ENCODE assay signal across 28 cellular contexts in genomic region chr6:74518035-74518434, GRCh38.
"Had no signal": no experiment of that assay in that cellular context is flagged by ENCODE, and none has a peak within 500 bp of the region (broad histone marks: within the 10 kb centered on the region; RNA-seq: fewer than 3 reads in every experiment).

No MANE protein-coding gene starts in this region.

- ATAC-seq: stimulated activated effector memory CD8-positive, alpha-beta T cell treated with anti-CD3 and anti-CD28 coated beads, Interleukin-12 subunit alpha, Interleukin-12 subunit beta, amount 100 ng/mL, for 72 hours; stimulated activated memory B cell treated with anti-CD40 and anti-IgM and Interleukin-4, amounts not matched to agents 10 μg/mL and 1 μg/mL and 100 μg/mL, for 72 hours; stimulated activated naive B cell treated with anti-CD40 and anti-IgM and Interleukin-4, amounts not matched to agents 10 μg/mL and 1 μg/mL and 100 μg/mL, for 72 hours; stimulated activated naive CD8-positive, alpha-beta T cell treated with anti-CD3 and anti-CD28 coated beads, Interleukin-15, amount 100 ng/mL, for 72 hours; stimulated activated naive CD8-positive, alpha-beta T cell treated with anti-CD3 and anti-CD28 coated beads, Interleukin-15, Interleukin-2, amounts not matched to agents 100 U/mL and 50 U/mL, for 24 hours; upper lobe of right lung had no signal

- H3K27me3 ChIP-seq: stomach, suprapubic skin, testis, thyroid gland, tibial artery, tibial nerve, transverse colon, upper lobe of left lung, upper lobe of right lung, uterus, vagina had no signal

- H3K27me3 Mint-ChIP-seq: stimulated activated memory B cell treated with anti-CD40 and anti-IgM and Interleukin-4, amounts not matched to agents 10 μg/mL and 1 μg/mL and 100 μg/mL, for 72 hours; stimulated activated naive B cell treated with anti-CD40 and anti-IgM and Interleukin-4, amounts not matched to agents 10 μg/mL and 1 μg/mL and 100 μg/mL, for 72 hours; stimulated activated naive CD8-positive, alpha-beta T cell treated with anti-CD3 and anti-CD28 coated beads, Interleukin-15, amount 100 ng/mL, for 72 hours; stimulated activated naive CD8-positive, alpha-beta T cell treated with anti-CD3 and anti-CD28 coated beads, Interleukin-15, Interleukin-2, amounts not matched to agents 100 ng/mL and 50 ng/mL, for 24 hours; type B pancreatic cell had no signal

- H3K4me3 ChIP-seq: stomach, suprapubic skin, testis, thoracic aorta, thyroid gland, tibial artery, tibial nerve, transverse colon, upper lobe of left lung, upper lobe of right lung, uterus, vagina had no signal

- DNase-seq: stimulated activated CD4-positive, alpha-beta T cell treated with anti-CD3 and anti-CD28 coated beads, Interleukin-2, amount 100 ng/mL, for 48 hours; stimulated activated CD4-positive, alpha-beta T cell treated with anti-CD3 and anti-CD28 coated beads, Interleukin-4, amount 100 ng/mL, for 1 hour; stimulated activated CD4-positive, alpha-beta T cell treated with anti-CD3 and anti-CD28 coated beads, Interleukin-4, amount 100 ng/mL, for 24 hours; stimulated activated CD4-positive, alpha-beta T cell treated with anti-CD3 and anti-CD28 coated beads, Interleukin-4, amount 100 ng/mL, for 4 hours; stimulated activated CD8-positive, alpha-beta memory T cell treated with anti-CD3 and anti-CD28 coated beads, Interleukin-4, amount 100 ng/mL, for 48 hours; stimulated activated naive B cell treated with anti-CD40 and anti-IgM and Interleukin-4, amounts not matched to agents 10 μg/mL and 1 μg/mL and 100 μg/mL, for 72 hours; stimulated activated naive CD4-positive, alpha-beta T cell; stimulated activated naive CD4-positive, alpha-beta T cell treated with Interleukin-2 at 50 U/mL for 16 hours; stimulated activated naive CD8-positive, alpha-beta T cell treated with anti-CD3 and anti-CD28 coated beads, Interleukin-15, amount 100 ng/mL, for 72 hours; stimulated activated naive CD8-positive, alpha-beta T cell treated with anti-CD3 and anti-CD28 coated beads, Interleukin-15, Interleukin-2, amounts not matched to agents 100 U/mL and 50 U/mL, for 24 hours; stomach; substantia nigra; testis; thyroid gland; tibial artery; transverse colon; trophoblast cell; upper lobe of left lung; upper lobe of right lung; uterus had no signal

- H3K36me3 Mint-ChIP-seq: stimulated activated effector memory CD8-positive, alpha-beta T cell treated with anti-CD3 and anti-CD28 coated beads, Interleukin-12 subunit alpha, Interleukin-12 subunit beta, amount 100 ng/mL, for 72 hours; stimulated activated memory B cell treated with anti-CD40 and anti-IgM and Interleukin-4, amounts not matched to agents 10 μg/mL and 1 μg/mL and 100 μg/mL, for 72 hours; stimulated activated naive B cell treated with anti-CD40 and anti-IgM and Interleukin-4, amounts not matched to agents 10 μg/mL and 1 μg/mL and 100 μg/mL, for 72 hours; type B pancreatic cell had no signal

- H3K9me3 ChIP-seq: testis, thoracic aorta, thyroid gland, transverse colon, upper lobe of right lung, uterus, vagina had no signal

- H3K27ac ChIP-seq: stomach, suprapubic skin, testis, thoracic aorta, thyroid gland, tibial artery, tibial nerve, transverse colon, upper lobe of left lung, upper lobe of right lung, uterus, vagina had no signal

- H3K27ac Mint-ChIP-seq: stimulated activated effector memory CD8-positive, alpha-beta T cell treated with anti-CD3 and anti-CD28 coated beads, Interleukin-12 subunit alpha, Interleukin-12 subunit beta, amount 100 ng/mL, for 72 hours; stimulated activated memory B cell treated with anti-CD40 and anti-IgM and Interleukin-4, amounts not matched to agents 10 μg/mL and 1 μg/mL and 100 μg/mL, for 72 hours; stimulated activated naive B cell treated with anti-CD40 and anti-IgM and Interleukin-4, amounts not matched to agents 10 μg/mL and 1 μg/mL and 100 μg/mL, for 72 hours; stimulated activated naive CD8-positive, alpha-beta T cell treated with anti-CD3 and anti-CD28 coated beads, Interleukin-15, amount 100 ng/mL, for 72 hours; stimulated activated naive CD8-positive, alpha-beta T cell treated with anti-CD3 and anti-CD28 coated beads, Interleukin-15, Interleukin-2, amounts not matched to agents 100 ng/mL and 50 ng/mL, for 24 hours; type B pancreatic cell had no signal

- H3K4me1 ChIP-seq: stomach, suprapubic skin, testis, thyroid gland, tibial artery, tibial nerve, transverse colon, upper lobe of left lung, upper lobe of right lung, uterus, vagina had no signal

- H3K9me3 Mint-ChIP-seq: type B pancreatic cell had no signal

- H3K4me3 Mint-ChIP-seq: stimulated activated effector memory CD8-positive, alpha-beta T cell treated with anti-CD3 and anti-CD28 coated beads, Interleukin-12 subunit alpha, Interleukin-12 subunit beta, amount 100 ng/mL, for 72 hours; stimulated activated memory B cell treated with anti-CD40 and anti-IgM and Interleukin-4, amounts not matched to agents 10 μg/mL and 1 μg/mL and 100 μg/mL, for 72 hours; stimulated activated naive B cell treated with anti-CD40 and anti-IgM and Interleukin-4, amounts not matched to agents 10 μg/mL and 1 μg/mL and 100 μg/mL, for 72 hours; stimulated activated naive CD8-positive, alpha-beta T cell treated with anti-CD3 and anti-CD28 coated beads, Interleukin-15, amount 100 ng/mL, for 72 hours; stimulated activated naive CD8-positive, alpha-beta T cell treated with anti-CD3 and anti-CD28 coated beads, Interleukin-15, Interleukin-2, amounts not matched to agents 100 ng/mL and 50 ng/mL, for 24 hours; type B pancreatic cell had no signal

- H3K36me3 ChIP-seq: stomach, suprapubic skin, thoracic aorta, thyroid gland, tibial artery, tibial nerve, transverse colon, upper lobe of left lung, upper lobe of right lung, uterus, vagina had no signal

- H3K4me1 Mint-ChIP-seq: stimulated activated effector memory CD8-positive, alpha-beta T cell treated with anti-CD3 and anti-CD28 coated beads, Interleukin-12 subunit alpha, Interleukin-12 subunit beta, amount 100 ng/mL, for 72 hours; stimulated activated memory B cell treated with anti-CD40 and anti-IgM and Interleukin-4, amounts not matched to agents 10 μg/mL and 1 μg/mL and 100 μg/mL, for 72 hours; stimulated activated naive B cell treated with anti-CD40 and anti-IgM and Interleukin-4, amounts not matched to agents 10 μg/mL and 1 μg/mL and 100 μg/mL, for 72 hours; stimulated activated naive CD8-positive, alpha-beta T cell treated with anti-CD3 and anti-CD28 coated beads, Interleukin-15, amount 100 ng/mL, for 72 hours had no signal
